ENCODE assay signal across 8 cellular contexts in the genomic region with DNA sequence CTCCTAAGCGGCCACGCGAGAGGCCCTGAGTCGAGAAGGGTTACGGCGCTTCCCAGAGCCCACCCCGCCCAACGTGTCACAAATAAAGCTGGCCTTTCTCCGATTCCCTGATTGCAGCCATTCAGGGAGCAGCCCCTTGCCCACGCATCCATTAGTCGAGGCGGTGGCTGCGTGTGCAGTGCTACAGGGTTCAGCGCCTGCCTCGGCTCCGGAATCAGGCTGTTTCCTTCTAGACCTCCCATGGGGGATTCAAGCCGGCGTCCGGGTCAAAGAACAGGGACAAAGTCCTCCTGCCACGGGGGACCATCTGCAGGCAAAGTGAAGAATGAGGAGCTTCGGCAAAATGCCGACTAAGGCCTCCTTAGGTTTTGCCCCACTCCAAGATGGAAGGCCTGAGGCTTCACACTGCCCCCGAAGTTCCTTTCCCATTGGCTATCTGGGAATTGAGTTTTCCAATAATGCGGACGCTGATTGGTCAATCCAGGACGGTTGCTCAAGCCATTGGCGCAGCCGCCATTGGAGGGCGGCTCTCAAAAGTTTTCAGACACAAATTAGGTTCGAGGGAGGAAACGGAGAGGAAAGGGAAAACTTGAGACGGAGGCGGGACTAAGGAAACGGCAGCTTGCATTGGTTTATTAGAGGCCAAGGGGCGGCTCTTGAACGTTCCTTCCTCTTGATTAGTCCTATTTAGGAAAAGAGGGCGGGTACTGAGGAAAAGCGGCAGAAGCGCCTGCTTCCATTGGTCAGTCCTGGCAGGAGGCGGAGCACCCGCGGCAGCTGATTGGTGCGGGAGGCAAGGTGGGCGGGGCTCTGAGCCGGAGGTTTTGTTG. TPM values are rescaled to one million over a fixed set of nuclear protein-coding genes. Genes with fewer than 3 reads are reported as not detected.
A peak's percentile ranks its signal among the peaks of the same experiment; 100 is the strongest.
DNase-seq lines count a peak whose midpoint lies in the region; ATAC-seq, FAIRE-seq and TF ChIP-seq lines count a peak whose summit lies in the region.

No MANE protein-coding gene starts in this region.

- peak; percentile 88 for ATAC-seq in HG02840 (IDR thresholded peaks at IDR 0.05; ENCODE audit: low FRiP score, unreplicated experiment)

- WGBS in adrenal gland, 4 donors, result 0 to 2% (median 1%) methylated on average over 30 to 45 of the region's 45 CpGs
- WGBS in tibial nerve, 2 donors, result 1% methylated on average over 27 to 45 of the region's 45 CpGs

- FAIRE-seq in GM12892 (lab: Jason Lieb, UNC), result peak; percentile 100

- peak in 1 of 2 donors; percentile 75 for TF ChIP-seq EP300 in tibial nerve (IDR thresholded peaks at IDR 0.05)

- peak overlapping the region; percentile 95 for H2AFZ ChIP-seq in parathyroid adenoma

- H3K4me2 ChIP-seq in parathyroid adenoma (ENCODE audit: low read length), result peak overlapping the region; percentile 97

- DNase-seq in GM12892 (ENCODE audit: insufficient read length), result peak; percentile 97
- DNase-seq in NCI-H1436 (lab: John Stamatoyannopoulos, UW), result peak; percentile 100
- peak; percentile 100 for DNase-seq in SW480 (ENCODE audit: low spot score)
- peak; percentile 97 to 100 (median 99) for DNase-seq in adrenal gland
- DNase-seq in cardiac septum (ENCODE audit: low spot score), result peak; percentile 99
- DNase-seq in tibial nerve (ENCODE audit: low spot score in 2 of 2), result peak; percentile 97 to 98

- H3K27me3 ChIP-seq in adrenal gland (no peaks in the 10 kb centered on the region), parathyroid adenoma (ENCODE audit: control insufficient read depth, insufficient read depth, low read length) (no peaks in the 10 kb centered on the region), tibial nerve (no peaks in the 10 kb centered on the region)

- H3K79me2 ChIP-seq in parathyroid adenoma, result peaks cover 11% of the 10 kb centered on the region

- no peaks in the 10 kb centered on the region for H3K9me3 ChIP-seq in adrenal gland (replicated peaks in 1 of 3)
- no peaks in the 10 kb centered on the region for H3K9me3 ChIP-seq in parathyroid adenoma (ENCODE audit: control insufficient read depth, low read length)
- no peaks in the 10 kb centered on the region for H3K9me3 ChIP-seq in tibial nerve

- no peaks in the 10 kb centered on the region for H3K36me3 ChIP-seq in adrenal gland (replicated peaks in 1 of 2)
- H3K36me3 ChIP-seq in parathyroid adenoma (ENCODE audit: control insufficient read depth, insufficient read depth, low read length), result no peaks in the 10 kb centered on the region
- peaks cover 0 to 6% (median 0%) of the 10 kb centered on the region in 3 donors for H3K36me3 ChIP-seq in tibial nerve

- intact Hi-C loops in adrenal gland (cut with DNase I) (no loop called here), cardiac septum (cut with DNase I) (no loop called here)

- H3K4me3 ChIP-seq in adrenal gland, result peak overlapping the region; percentile 58 to 82 (median 78)
- peak overlapping the region; percentile 89 for H3K4me3 ChIP-seq in parathyroid adenoma (ENCODE audit: low read depth, low read length)
- peak overlapping the region; percentile 74 to 87 (median 84) for H3K4me3 ChIP-seq in tibial nerve

- TF ChIP-seq POLR2A in GM12892 (IDR thresholded peaks at IDR 0.05; ENCODE audit: low read depth, low read length) (peak; percentile 67), adrenal gland (IDR thresholded peaks at IDR 0.05) (peak; percentile 17 to 75), tibial nerve (IDR thresholded peaks at IDR 0.05) (peak; percentile 53 to 68)

- H3K4me1 ChIP-seq in adrenal gland (replicated peaks in 1 of 2) (peaks cover 10 to 20% of the 10 kb centered on the region in 2 donors), parathyroid adenoma (peaks cover 5% of the 10 kb centered on the region), tibial nerve (peaks cover 0 to 28% (median 16%) of the 10 kb centered on the region in 4 donors)

- H3K9ac ChIP-seq in parathyroid adenoma, result peak overlapping the region; percentile 67

- H3K27ac ChIP-seq in adrenal gland (peak overlapping the region in 4 of 5 donors; percentile 76 to 91 (median 88)), parathyroid adenoma (peak overlapping the region; percentile 73), tibial nerve (peak overlapping the region; percentile 22 to 90 (median 88))

- TF ChIP-seq CTCF in adrenal gland (IDR thresholded peaks at IDR 0.05), result no peak
- no peak for TF ChIP-seq CTCF in parathyroid adenoma (IDR thresholded peaks at IDR 0.05)
- TF ChIP-seq CTCF in tibial nerve (IDR thresholded peaks at IDR 0.05), result peak in 2 of 5 experiments; percentile 46 to 68

RNA-seq across cellular contexts. Expression of gene KATNB1, which starts 0.4 kb away (rescaled TPM):
- 16.3 TPM for polyA plus RNA-seq in GM12892 (2012; ENCODE audit: missing spikeins)
- 10 to 100 TPM; 17.9 to 85.6 (median 22.2) TPM for total RNA-seq in adrenal gland
- 10 to 100 TPM; 12.9 to 19.9 (median 19.1) TPM for polyA plus RNA-seq in adrenal gland
- 8.9 TPM for total RNA-seq in cardiac septum
- total RNA-seq in tibial nerve, result 10 to 100 TPM; 21.0 to 36.8 (median 27.5) TPM

RNA-seq across cellular contexts. Expression of gene DRC7, which starts 40.5 kb away (rescaled TPM):
- polyA plus RNA-seq in GM12892 (2012; ENCODE audit: missing spikeins), result not detected
- total RNA-seq in adrenal gland (not detected), cardiac septum (not detected), tibial nerve (1 to 10 TPM in 1 of 4 donors, under 1 TPM in 1, not detected in 2; 0.22 to 2.1 TPM)
- under 1 TPM in 2 of 3 donors, not detected in 1; 0.03 to 0.72 TPM for polyA plus RNA-seq in adrenal gland

Comparison
In these comparisons a context has a peak if more than half of its experiments do, and no peak if none do; other contexts are left out.
1. Peak in every context shown above with its lines: DNase-seq, ATAC-seq, H3K4me3 ChIP-seq and H3K27ac ChIP-seq.